25 cellular contexts compared by ENCODE assay signal in the genomic region with DNA sequence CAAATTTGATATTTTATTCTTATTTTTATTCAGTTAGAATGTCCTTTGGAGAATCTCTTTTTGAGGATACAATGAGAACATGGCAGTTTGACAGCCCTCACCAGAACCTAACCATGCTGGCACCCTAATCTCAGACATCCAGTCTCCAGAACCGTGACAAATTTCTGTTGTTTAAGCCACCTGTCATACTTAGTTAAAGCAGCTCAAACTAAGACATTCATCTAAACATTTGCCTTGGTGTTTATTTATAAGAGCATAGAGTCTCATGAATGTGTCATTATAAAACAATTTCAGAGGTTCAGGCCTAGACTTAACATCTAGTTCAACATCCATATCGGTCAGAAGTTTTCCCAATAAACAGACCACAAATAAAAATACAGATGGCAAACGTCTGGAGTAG.
"Had no signal": no experiment of that assay in that cellular context is flagged by ENCODE, and none has a peak within 500 bp of the region (broad histone marks: within the 10 kb centered on the region; RNA-seq: fewer than 3 reads in every experiment).

No MANE protein-coding gene starts in this region.

- H3K36me3 ChIP-seq: esophagus muscularis mucosa, gastroesophageal sphincter, heart left ventricle, neutrophil, pancreas, right lobe of liver, stomach, tibial artery had no signal

- H3K4me1 ChIP-seq: esophagus muscularis mucosa, gastroesophageal sphincter, heart left ventricle, pancreas, right lobe of liver, stomach, tibial artery had no signal

- H3K27me3 ChIP-seq: esophagus muscularis mucosa, foreskin keratinocyte, gastroesophageal sphincter, hepatocyte, neutrophil, right lobe of liver, stomach, tibial artery had no signal

- DNase-seq: dermis blood vessel endothelial cell; effector memory CD4-positive, alpha-beta T cell; foreskin keratinocyte; heart left ventricle; kidney; mucosa of descending colon; naive B cell; pancreas; retina; right lobe of liver; stimulated activated CD4-positive, alpha-beta T cell treated with anti-CD3 and anti-CD28 coated beads, Interleukin-2, amount 100 ng/mL, for 24 hours; stimulated activated CD4-positive, alpha-beta T cell treated with anti-CD3 and anti-CD28 coated beads, Interleukin-4, amount 100 ng/mL, for 24 hours; stimulated activated naive CD4-positive, alpha-beta T cell treated with Interleukin-2 at 50 U/mL for 16 hours; stomach; tibial artery had no signal

- H3K4me3 ChIP-seq: coronary artery, esophagus muscularis mucosa, gastroesophageal sphincter, heart left ventricle, hepatocyte, lung, mucosa of descending colon, pancreas, right lobe of liver, smooth muscle cell, stomach, tibial artery had no signal

- ATAC-seq: foreskin keratinocyte; gastroesophageal sphincter; heart left ventricle; left lobe of liver; mucosa of descending colon; natural killer cell treated with Interleukin-12 subunit alpha and Interleukin-12 subunit beta and Interleukin-15 and Interleukin-18, amount 100 ng/mL, for 72 hours; pancreas; right lobe of liver; stimulated activated effector memory CD8-positive, alpha-beta T cell treated with anti-CD3 and anti-CD28 coated beads, Interleukin-12 subunit alpha, Interleukin-12 subunit beta, amount 100 ng/mL, for 72 hours had no signal

- H3K9me3 ChIP-seq: esophagus muscularis mucosa, gastroesophageal sphincter, heart left ventricle, mucosa of descending colon, neutrophil, pancreas, right lobe of liver, stomach, tibial artery had no signal

- H3K27ac ChIP-seq: coronary artery, esophagus muscularis mucosa, foreskin keratinocyte, gastroesophageal sphincter, heart left ventricle, hepatocyte, neutrophil, pancreas, right lobe of liver, stomach, tibial artery had no signal

- H2AFZ ChIP-seq: hepatocyte had no signal

- H3K79me2 ChIP-seq: hepatocyte had no signal

- H3K4me2 ChIP-seq: hepatocyte, smooth muscle cell had no signal
